Comparison of ENCODE assay signal across 8 cellular contexts in the genomic region with DNA sequence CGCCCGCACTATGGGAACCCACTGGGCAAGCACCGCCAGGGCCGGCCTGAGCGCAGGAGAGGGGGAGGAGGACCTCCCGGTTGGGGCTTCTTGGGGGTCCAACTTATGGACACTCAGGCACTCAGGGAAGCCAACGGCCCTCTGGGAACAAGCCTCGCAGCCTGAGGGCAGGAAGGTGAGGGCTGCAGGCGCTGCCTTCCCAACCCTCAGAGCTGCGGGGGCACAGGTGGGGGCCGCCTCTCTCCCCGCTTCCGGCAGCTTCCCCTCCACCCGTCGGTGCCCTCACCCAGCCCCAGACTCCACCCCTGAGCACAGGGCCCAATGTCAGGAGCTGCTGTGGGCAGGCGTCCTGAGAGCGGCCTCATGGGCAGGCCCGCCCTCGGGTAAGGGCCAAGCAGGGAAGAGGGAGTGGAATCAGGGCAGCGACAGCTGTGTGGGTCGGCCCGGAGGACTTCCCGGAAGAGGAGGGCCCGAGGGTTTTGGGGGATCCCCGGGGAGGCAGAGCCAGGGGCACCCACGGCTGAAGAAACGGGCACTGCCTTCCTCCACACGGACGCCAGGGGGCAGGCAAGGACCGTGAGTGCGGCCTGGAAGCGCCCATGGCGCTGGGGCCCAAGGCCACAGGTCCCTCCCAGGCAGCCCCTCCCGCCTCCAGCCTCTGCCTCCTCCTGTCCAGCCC. TPM values are rescaled to one million over a fixed set of nuclear protein-coding genes. Genes with fewer than 3 reads are reported as not detected.
DNase-seq lines count a peak whose midpoint lies in the region; ATAC-seq and TF ChIP-seq lines count a peak whose summit lies in the region.

No MANE protein-coding gene starts in this region.

- TF ChIP-seq CTCF in mucosa of descending colon (IDR thresholded peaks at IDR 0.05), result peak; percentile 95

- DNase-seq in DMS 273 (lab: John Stamatoyannopoulos, UW; ENCODE audit: unreplicated experiment) (peak; percentile 94), HT-29 (ENCODE audit: low spot score) (peak; percentile 100), NOMO-1 treated with dmso at 0.1 percent for 144 hours (lab: John Stamatoyannopoulos, UW; ENCODE audit: unreplicated experiment) (peak; percentile 96), epidermal melanocyte (ENCODE audit: insufficient read length, low spot score) (peak; percentile 99), mucosa of descending colon (peak; percentile 96 to 98 (median 98))
- DNase-seq in activated CD8-positive, alpha-beta memory T cell treated with anti-CD3 and anti-CD28 coated beads, Interleukin-2, amount 50 U/mL, for 1 hour (ENCODE audit: extremely low read depth), result peak; percentile 78
- DNase-seq in stimulated activated CD8-positive, alpha-beta memory T cell treated with anti-CD3 and anti-CD28 coated beads, Interleukin-4, amount 100 ng/mL, for 4 hours (ENCODE audit: low read depth in 2 of 2, low spot score in 1 of 2), result peak; percentile 84 to 86

- H3K4me3 ChIP-seq in mucosa of descending colon, result no peak overlapping the region

- peaks cover 38% of the 10 kb centered on the region for H3K4me1 ChIP-seq in mucosa of descending colon (ENCODE audit: low read depth)

- peak; percentile 74 for ATAC-seq in GM21367 (IDR thresholded peaks at IDR 0.05; ENCODE audit: unreplicated experiment)
- peak; percentile 74 for ATAC-seq in mucosa of descending colon

- intact Hi-C loops in mucosa of descending colon (cut with DNase I, micrococcal nuclease), result loop anchor here (5.0 kb wide), 1 partner anchor 435 kb away; no protein-coding TSS in a partner anchor

- no peaks in the 10 kb centered on the region for H3K36me3 ChIP-seq in mucosa of descending colon (ENCODE audit: low read depth)

- no peaks in the 10 kb centered on the region for H3K9me3 ChIP-seq in mucosa of descending colon

RNA-seq across cellular contexts. Expression of gene PTK6, which starts 0.5 kb away (rescaled TPM):
- 26.3 and 31.1 TPM in 2 replicates for total RNA-seq in HT-29 (2014; rRNA removed; shearing (Covaris generic))
- 10 to 100 TPM; 39.5 to 91.7 (median 87.1) TPM for total RNA-seq in mucosa of descending colon

RNA-seq across cellular contexts. Expression of gene SRMS, which starts 9.9 kb away (rescaled TPM):
- 0.13 TPM in 1 of 2 replicates, not detected in the other for total RNA-seq in HT-29 (2014; rRNA removed; shearing (Covaris generic))
- total RNA-seq in mucosa of descending colon, result under 1 TPM; 0.25 to 0.52 (median 0.27) TPM

RNA-seq across cellular contexts. Expression of gene FNDC11, which starts 16.3 kb away (rescaled TPM):
- 2.2 and 2.4 TPM in 2 replicates for total RNA-seq in HT-29 (2014; rRNA removed; shearing (Covaris generic))
- under 1 TPM in 2 of 3 donors, not detected in 1; 0.19 to 0.25 TPM for total RNA-seq in mucosa of descending colon

RNA-seq across cellular contexts. Expression of gene PPDPF, which starts 17.1 kb away (rescaled TPM):
- total RNA-seq in HT-29 (2014; rRNA removed; shearing (Covaris generic)), result 384 and 468 TPM in 2 replicates
- 100 to 1,000 TPM; 263 to 672 (median 537) TPM for total RNA-seq in mucosa of descending colon

RNA-seq across cellular contexts. Expression of gene HELZ2, which starts 36.4 kb away (rescaled TPM):
- total RNA-seq in HT-29 (2014; rRNA removed; shearing (Covaris generic)), result 109 and 163 TPM in 2 replicates
- 10 to 100 TPM; 35.4 to 49.3 (median 36.2) TPM for total RNA-seq in mucosa of descending colon
